12 cellular contexts compared by ENCODE assay signal in the genomic region with DNA sequence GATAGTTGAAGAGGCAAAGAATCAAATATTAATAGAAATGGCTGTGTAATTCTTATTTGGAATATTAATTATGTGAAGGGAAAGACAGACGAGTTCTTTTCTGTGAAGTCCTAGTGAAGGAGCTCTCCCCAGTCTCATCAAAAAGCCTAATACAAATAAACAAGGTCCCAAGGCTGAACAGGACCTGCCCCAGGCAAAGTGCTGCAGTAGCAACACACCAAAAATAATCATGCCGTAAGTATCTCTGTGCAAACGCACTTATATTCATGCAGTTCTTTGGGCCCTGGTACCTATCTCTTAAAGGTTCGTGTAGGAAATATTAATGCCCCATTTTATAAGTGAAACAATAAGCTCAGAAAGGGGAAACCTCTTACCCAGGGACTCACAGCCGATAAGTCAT. TPM values are rescaled to one million over a fixed set of nuclear protein-coding genes. Genes with fewer than 3 reads are reported as not detected.
DNase-seq lines count a peak whose midpoint lies in the region; ATAC-seq, FAIRE-seq and TF ChIP-seq lines count a peak whose summit lies in the region.
"Had no signal": no experiment of that assay in that cellular context is flagged by ENCODE, and none has a peak within 500 bp of the region (broad histone marks: within the 10 kb centered on the region; RNA-seq: fewer than 3 reads in every experiment).

No MANE protein-coding gene starts in this region.

- ATAC-seq in GM12878, result peak; percentile 45
- peak; percentile 41 for ATAC-seq in left lung
- ATAC-seq in naive thymus-derived CD4-positive, alpha-beta T cell, result no peak
- ATAC-seq: WTC11 had no signal

- no peak overlapping the region for H3K4me3 Mint-ChIP-seq in naive thymus-derived CD4-positive, alpha-beta T cell
- no peak overlapping the region for H3K4me3 Mint-ChIP-seq in activated naive CD8-positive, alpha-beta T cell treated with anti-CD3 and anti-CD28 coated beads for 36 hours
- H3K4me3 Mint-ChIP-seq: endodermal cell, WTC11 had no signal

- no peak overlapping the region for H3K4me3 ChIP-seq in HEK293 (ENCODE audit: low read depth, low read length)
- 0 out of 2 replicates have a peak overlapping the region, but pooled peaks have one; percentile 34 for H3K4me3 ChIP-seq in GM12878
- H3K4me3 ChIP-seq in left lung, result no peak overlapping the region
- H3K4me3 ChIP-seq in stomach, result no peak overlapping the region
- H3K4me3 ChIP-seq in naive thymus-derived CD4-positive, alpha-beta T cell (ENCODE audit: low read length), result no peak overlapping the region
- H3K4me3 ChIP-seq: mucosa of descending colon had no signal

- BruUV-seq in GM12878 (replicated peaks; lab: Mats Ljungman, UMichigan), result no TSS peak

- H2AFZ ChIP-seq in GM12878 (ENCODE audit: control insufficient read depth, low read depth, low read length), result no peak overlapping the region

- H3K9ac ChIP-seq in GM12878 (ENCODE audit: control insufficient read depth, insufficient read depth, low read length), result no peak overlapping the region

- no peak for DNase-seq in GM12878 (ENCODE audit: low read depth, low spot score)
- no peak for DNase-seq in left lung
- no peak for DNase-seq in stomach
- no peak for DNase-seq in naive thymus-derived CD4-positive, alpha-beta T cell
- no peak for DNase-seq in retina
- DNase-seq in activated CD4-positive, alpha-beta T cell treated with anti-CD3 and anti-CD28 coated beads, Interleukin-2, amount 50 U/mL, for 1 hour, result no peak
- no peak for DNase-seq in activated naive CD8-positive, alpha-beta T cell treated with anti-CD3 and anti-CD28 coated beads for 36 hours
- DNase-seq: endodermal cell, NCI-H345 had no signal

- POLR2A ChIA-PET in HEK293 (lab: Yijun Ruan, JAX) (interaction anchor here (1.3 kb wide), 1 partner anchor 14 kb away, joined by 4 read pairs; no protein-coding TSS in a partner anchor), GM12878 (lab: Charles Lee) (no interaction called here)
- POLR2A ChIA-PET in naive thymus-derived CD4-positive, alpha-beta T cell (lab: Charles Lee), result no interaction called here

- no peak for TF ChIP-seq EP300 in GM12878 (IDR thresholded peaks at IDR 0.05; ENCODE audit: borderline replicate concordance in 1 of 2, control insufficient read depth in 1 of 2, low read depth in 2 of 2, low read length in 2 of 2)
- no peak for TF ChIP-seq EP300 in stomach (IDR thresholded peaks at IDR 0.05)

- CTCF ChIA-PET in HEK293 (lab: Yijun Ruan, JAX), result interaction anchor here (0.7 to 1.9 kb wide), 4 partner anchors 11 to 111 kb away, joined by 3 to 5 read pairs (median 4); no protein-coding TSS in a partner anchor
- CTCF ChIA-PET in GM12878 (lab: Yijun Ruan, JAX), result interaction anchor here (1.4 to 1.5 kb wide), 2 partner anchors 109 to 284 kb away, joined by 5 read pairs; no protein-coding TSS in a partner anchor
- CTCF ChIA-PET in naive thymus-derived CD4-positive, alpha-beta T cell (lab: Charles Lee), result no interaction called here

- no peak for TF ChIP-seq POLR2A in GM12878 (IDR thresholded peaks at IDR 0.05; ENCODE audit: low read depth, low read length)
- TF ChIP-seq POLR2A in stomach (IDR thresholded peaks at IDR 0.05), result no peak

- SMC1A ChIA-PET in GM12878 (lab: Charles Lee; ENCODE audit: uncharacterized antibody, unreplicated experiment), result interaction anchor here (1.2 kb wide), 1 partner anchor 184 kb away, joined by 3 read pairs; no protein-coding TSS in a partner anchor

- H3K27ac ChIP-seq in HEK293 (ENCODE audit: extremely low read depth, low read depth, low read length), result no peak overlapping the region
- H3K27ac ChIP-seq in GM12878 (ENCODE audit: control insufficient read depth, insufficient read depth), result no peak overlapping the region; the same call in 1 of the 2 replicates
- peak overlapping the region in 1 of 2 donors; percentile 45 for H3K27ac ChIP-seq in left lung
- peak overlapping the region in 4 of 5 donors; percentile 64 to 87 (median 76) for H3K27ac ChIP-seq in stomach
- H3K27ac ChIP-seq in naive thymus-derived CD4-positive, alpha-beta T cell (ENCODE audit: low read depth, low read length), result no peak overlapping the region

- WGBS in GM12878 (ENCODE audit: insufficient coverage, insufficient replicate concordance, low lambda C conversion rate, missing lambda C conversion rate), result 63% methylated on average over 5 of the region's 5 CpGs
- 18 to 51% (median 46%) methylated on average over 5 of the region's 5 CpGs for WGBS in stomach, 5 donors

- intact Hi-C loops in GM12878 (cut with micrococcal nuclease; ENCODE audit: unreplicated experiment), result no loop called here
- intact Hi-C loops in left lung (cut with DNase I), result no loop called here
- intact Hi-C loops in stomach (cut with DNase I; ENCODE audit: low total_unique reads), result no loop called here
- intact Hi-C loops in naive thymus-derived CD4-positive, alpha-beta T cell (cut with micrococcal nuclease), result no loop called here

- H3K4me1 ChIP-seq in HEK293 (ENCODE audit: control insufficient read depth, insufficient read depth, low read length), result peaks cover 15% of the 10 kb centered on the region
- peaks cover 25% of the 10 kb centered on the region for H3K4me1 ChIP-seq in GM12878 (ENCODE audit: control insufficient read depth, insufficient read depth, low read length)
- peaks cover 9 to 25% of the 10 kb centered on the region in 2 donors for H3K4me1 ChIP-seq in left lung
- H3K4me1 ChIP-seq in stomach, result peaks cover 18 to 30% (median 26%) of the 10 kb centered on the region in 4 donors
- no peaks in the 10 kb centered on the region for H3K4me1 ChIP-seq in naive thymus-derived CD4-positive, alpha-beta T cell (ENCODE audit: control insufficient read depth in 2 of 2, insufficient read depth in 2 of 2, low read length in 2 of 2)

- H3K9me3 ChIP-seq in HEK293 (ENCODE audit: control insufficient read depth, insufficient read depth, low read depth, low read length) (no peaks in the 10 kb centered on the region), GM12878 (replicated peaks; ENCODE audit: control insufficient read depth, insufficient read depth, low read length) (peaks cover 10% of the 10 kb centered on the region; the same call in 2 of the 3 replicates), left lung (peaks cover 0 to 4% of the 10 kb centered on the region in 2 donors), stomach (no peaks in the 10 kb centered on the region)
- H3K9me3 ChIP-seq in naive thymus-derived CD4-positive, alpha-beta T cell (ENCODE audit: control insufficient read depth in 2 of 3, low read length in 3 of 3), result peaks cover 0 to under 1% (median 0%) of the 10 kb centered on the region in 3 experiments
- H3K9me3 ChIP-seq: mucosa of descending colon had no signal

- H3K27me3 ChIP-seq in GM12878 (replicated peaks in 1 of 2; ENCODE audit: control insufficient read depth in 2 of 2, insufficient read depth in 2 of 2, low read length in 1 of 2), result peaks cover 0 to 5% of the 10 kb centered on the region in 2 experiments; a peak in 3 of 4 replicates
- peaks cover 0 to 4% of the 10 kb centered on the region in 2 donors for H3K27me3 ChIP-seq in left lung
- H3K27me3 ChIP-seq in stomach, result peaks cover 0 to 11% (median 0%) of the 10 kb centered on the region in 3 donors
- H3K27me3 ChIP-seq in naive thymus-derived CD4-positive, alpha-beta T cell (ENCODE audit: control insufficient read depth in 2 of 2, insufficient read depth in 2 of 2, low read length in 2 of 2), result no peaks in the 10 kb centered on the region

- peaks cover 0 to 3% (median 0%) of the 10 kb centered on the region in 5 donors for H3K36me3 Mint-ChIP-seq in naive thymus-derived CD4-positive, alpha-beta T cell
- H3K36me3 Mint-ChIP-seq in activated naive CD8-positive, alpha-beta T cell treated with anti-CD3 and anti-CD28 coated beads for 36 hours, result no peaks in the 10 kb centered on the region

- no peak for TF ChIP-seq RAD21 in GM12878 (IDR thresholded peaks at IDR 0.05; ENCODE audit: insufficient read depth, low read depth, low read length)

- H3K27me3 Mint-ChIP-seq in naive thymus-derived CD4-positive, alpha-beta T cell, result peaks cover 0 to 5% (median 0%) of the 10 kb centered on the region in 5 donors
- peaks cover 15% of the 10 kb centered on the region for H3K27me3 Mint-ChIP-seq in activated naive CD8-positive, alpha-beta T cell treated with anti-CD3 and anti-CD28 coated beads for 36 hours

- H3K4me1 Mint-ChIP-seq in naive thymus-derived CD4-positive, alpha-beta T cell, result peaks cover 0 to 3% (median 0%) of the 10 kb centered on the region in 7 donors
- peaks cover 3% of the 10 kb centered on the region for H3K4me1 Mint-ChIP-seq in activated naive CD8-positive, alpha-beta T cell treated with anti-CD3 and anti-CD28 coated beads for 36 hours
- H3K4me1 Mint-ChIP-seq: endodermal cell had no signal

- no peaks in the 10 kb centered on the region for H4K20me1 ChIP-seq in GM12878 (ENCODE audit: control insufficient read depth, insufficient read depth)

- no peak overlapping the region for H3K27ac Mint-ChIP-seq in naive thymus-derived CD4-positive, alpha-beta T cell
- no peak overlapping the region for H3K27ac Mint-ChIP-seq in activated naive CD8-positive, alpha-beta T cell treated with anti-CD3 and anti-CD28 coated beads for 36 hours
- H3K27ac Mint-ChIP-seq: endodermal cell, WTC11 had no signal

- H3K36me3 ChIP-seq in HEK293 (ENCODE audit: control insufficient read depth in 2 of 2, insufficient read depth in 1 of 2, low read length in 2 of 2) (no peaks in the 10 kb centered on the region), GM12878 (ENCODE audit: control insufficient read depth in 2 of 2, insufficient read depth in 2 of 2, low read length in 1 of 2) (no peaks in the 10 kb centered on the region), left lung (no peaks in the 10 kb centered on the region), stomach (no peaks in the 10 kb centered on the region)
- H3K36me3 ChIP-seq in naive thymus-derived CD4-positive, alpha-beta T cell (ENCODE audit: control insufficient read depth in 2 of 3, insufficient read depth in 3 of 3, low read length in 3 of 3), result no peaks in the 10 kb centered on the region

- RAD21 ChIA-PET in GM12878 (lab: Charles Lee; ENCODE audit: unreplicated experiment), result interaction anchor here (1.8 kb wide), 1 partner anchor 180 kb away, joined by 8 read pairs; no protein-coding TSS in a partner anchor

- H3K9me3 Mint-ChIP-seq in naive thymus-derived CD4-positive, alpha-beta T cell, result peaks cover 0 to 4% (median 0%) of the 10 kb centered on the region in 11 donors
- peaks cover under 1% of the 10 kb centered on the region for H3K9me3 Mint-ChIP-seq in activated naive CD8-positive, alpha-beta T cell treated with anti-CD3 and anti-CD28 coated beads for 36 hours
- H3K9me3 Mint-ChIP-seq: endodermal cell had no signal

- in situ Hi-C loops in GM12878 (cut with MboI), result loop anchor here (10.0 kb wide), 1 partner anchor 959 kb away; no protein-coding TSS in a partner anchor

- peak overlapping the region; percentile 73 for H3K4me2 ChIP-seq in GM12878 (ENCODE audit: control insufficient read depth, insufficient read depth)

- no peaks in the 10 kb centered on the region for H3K79me2 ChIP-seq in GM12878 (ENCODE audit: control insufficient read depth, insufficient read depth, low read length)

- TF ChIP-seq CTCF in HEK293 (tag by site-specific recombination; IDR thresholded peaks at IDR 0.05), result no peak
- no peak for TF ChIP-seq CTCF in GM12878 (IDR thresholded peaks at IDR 0.05 in 2 of 3, conservative IDR thresholded peaks at IDR 0.05 in 1 of 3; ENCODE audit: control insufficient read depth in 2 of 3, extremely low read depth in 1 of 3, insufficient read depth in 1 of 3, low read depth in 3 of 3, low read length in 3 of 3)
- TF ChIP-seq CTCF in left lung (IDR thresholded peaks at IDR 0.05), result no peak
- TF ChIP-seq CTCF in stomach (IDR thresholded peaks at IDR 0.05), result no peak

- FAIRE-seq in GM12878 (lab: Jason Lieb, UNC), result no peak

RNA-seq across cellular contexts. Expression of a gene that starts 12.2 kb away (rescaled TPM):
- 1.5 and 2.0 TPM in 2 replicates for total RNA-seq in GM12878 (2013; cell fraction: nucleolus; rRNA removed)
- total RNA-seq in GM12878 (2014; rRNA removed) (under 0.01 and 0.17 TPM in 2 replicates), GM12878 (2014; rRNA removed; fragmentation: Illumina TruSeq; extraction: Trizol) (0.04 TPM in 1 of 2 replicates, not detected in the other), GM12878 (2021) (0.32 and 0.51 TPM in 2 replicates), left lung (10 to 100 TPM; 30.3 to 53.3 TPM), stomach (10 to 100 TPM in 4 of 5 donors, 1 to 10 TPM in 1; 2.6 to 30.4 (median 22.8) TPM)
- 0.46 TPM for polyA plus RNA-seq in GM12878 (2011; ENCODE audit: low read depth)
- polyA plus RNA-seq in GM12878 (2011; rRNA removed) (0.42 and 0.53 TPM in 2 replicates), GM12878 (2014; fragmentation: Illumina TruSeq; extraction: Trizol) (0.03 and 0.06 TPM in 2 replicates), GM12878 (2014; fragmentation: Nextera tagmentation; extraction: Ambion mirVana) (under 1 TPM in 1 of 2 experiments, not detected in 1; 0.02 TPM), GM12878 (2014; rRNA removed) (0.05 TPM in 2 replicates), GM12878 (2016; fragmentation: Nextera tagmentation; extraction: Ambion mirVana) (under 1 TPM; 0.05 TPM), stomach (1 to 10 TPM; 5.2 to 7.3 (median 5.7) TPM)
- 0.48 and 0.57 TPM in 2 replicates for polyA plus RNA-seq in GM12878 (2011; cell fraction: cytosol; rRNA removed)
- polyA plus RNA-seq in GM12878 (2011; cell fraction: nucleus; rRNA removed), result 1.2 and 2.5 TPM in 2 replicates
- 0.32 and 0.46 TPM in 2 replicates for polyA plus RNA-seq in GM12878 (2012)
- 0.72 and 0.80 TPM in 2 replicates for polyA minus RNA-seq in GM12878 (2011; rRNA and poly(A)+ RNA removed)
- polyA minus RNA-seq in GM12878 (2011; cell fraction: cytosol; rRNA and poly(A)+ RNA removed), result 0.40 and 0.73 TPM in 2 replicates
- polyA minus RNA-seq in GM12878 (2011; cell fraction: nucleus; rRNA and poly(A)+ RNA removed), result 0.57 and 1.3 TPM in 2 replicates
- total RNA-seq in naive thymus-derived CD4-positive, alpha-beta T cell, result 10 to 100 TPM in 1 of 5 experiments, 1 to 10 TPM in 3, under 1 TPM in 1; 0.41 to 43.3 (median 2.4) TPM
- polyA plus RNA-seq in naive thymus-derived CD4-positive, alpha-beta T cell, result under 1 TPM; 0.27 to 0.32 TPM
- under 1 TPM; 0.12 to 0.25 TPM for total RNA-seq in activated naive CD8-positive, alpha-beta T cell treated with anti-CD3 and anti-CD28 coated beads for 36 hours

Comparison
In these comparisons a context has a peak if more than half of its experiments do, and no peak if none do; other contexts are left out.
1. H3K27ac ChIP-seq: peak in stomach (4 of 5); none in HEK293 (single experiment), GM12878 (single experiment) and naive thymus-derived CD4-positive, alpha-beta T cell (single experiment).